Comparison of ENCODE assay signal across 8 cellular contexts in the genomic region with DNA sequence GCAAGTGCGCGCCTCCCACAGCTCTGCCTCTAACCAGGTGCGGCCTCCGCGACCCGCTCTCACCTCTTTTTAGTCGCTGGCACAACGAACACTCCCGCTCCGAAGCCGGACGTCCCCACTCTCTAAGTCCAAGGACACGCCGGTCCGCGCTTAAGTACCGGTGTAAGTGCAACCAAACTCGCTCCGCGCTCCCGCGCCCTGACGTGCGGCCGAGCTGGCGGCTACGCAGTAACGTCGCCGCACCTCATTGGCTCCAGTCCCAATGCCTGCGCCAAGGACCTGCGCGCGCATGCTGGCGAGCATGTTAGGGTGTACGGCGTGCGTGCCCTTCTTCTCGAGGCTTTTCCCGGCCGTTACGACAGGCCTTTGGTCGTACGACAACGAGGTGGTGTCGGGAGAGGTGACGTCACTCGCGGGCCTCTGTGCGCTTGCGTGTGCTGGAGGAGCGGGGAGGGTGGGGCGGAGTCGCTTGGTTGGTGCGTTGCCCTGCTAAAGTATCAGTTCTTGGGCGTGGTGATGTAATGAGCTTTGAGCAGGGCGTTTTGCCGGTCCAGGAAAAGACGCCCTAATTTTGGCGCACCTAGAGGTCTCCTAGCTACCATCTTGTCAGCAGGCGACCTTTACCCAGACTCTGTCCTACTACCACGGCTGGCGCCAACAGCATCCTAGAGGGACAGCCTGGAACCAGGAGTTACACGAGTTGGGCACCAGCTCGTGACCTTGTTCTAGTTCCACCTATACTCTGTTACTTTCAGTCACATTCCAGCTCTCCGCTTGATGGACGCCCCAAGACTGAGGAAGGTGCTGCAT. TPM values are rescaled to one million over a fixed set of nuclear protein-coding genes. Genes with fewer than 3 reads are reported as not detected.
DNase-seq lines count a peak whose midpoint lies in the region; ATAC-seq, FAIRE-seq and TF ChIP-seq lines count a peak whose summit lies in the region.

A gene (minus strand): TSS at position 124 of the 810 bp plus-strand sequence. CDS start 1,141 bp downstream, outside the sequence.

- peak within 1 kb of the TSS; percentile 94 for H3K4me3 ChIP-seq in AG10803 (ENCODE audit: low read length)

- no peak for TF ChIP-seq CTCF in AG10803 (conservative IDR thresholded peaks at IDR 0.05; ENCODE audit: low read length)

- FAIRE-seq in islet of Langerhans (lab: Jason Lieb, UNC) = peak; percentile 72

- ATAC-seq in GM19043 (IDR thresholded peaks at IDR 0.05; ENCODE audit: low read depth, unreplicated experiment) (peak; percentile 89), HG03378 (IDR thresholded peaks at IDR 0.05; ENCODE audit: unreplicated experiment) (peak; percentile 91)

- DNase-seq in AG10803 (ENCODE audit: low read depth) = peak; percentile 100
- DNase-seq in NCI-H460 (ENCODE audit: extremely low read depth, low read depth) = peak; percentile 100
- peak; percentile 98 for DNase-seq in activated CD4-positive, CD25-positive, alpha-beta regulatory T cell treated with anti-CD3 and anti-CD28 coated beads, Interleukin-2, amount 50 U/mL, for 72 hours
- DNase-seq in cerebellar nuclear complex (lab: John Stamatoyannopoulos, UW) = peak; percentile 96 to 97
- DNase-seq in stimulated activated CD4-positive, alpha-beta T cell treated with anti-CD3 and anti-CD28 coated beads, Interleukin-12 subunit alpha, Interleukin-12 subunit beta, amount 100 ng/mL, for 4 hours = peak; percentile 99

RNA-seq across cellular contexts. Expression of the gene that starts here (rescaled TPM):
- 329 and 351 TPM in 2 replicates for total RNA-seq in NCI-H460 (2014; rRNA removed; shearing (Covaris generic))
- 100.0 and 117 TPM in 2 replicates for polyA plus RNA-seq in NCI-H460 (2014; cell fraction: nucleus; rRNA removed)

Comparison
In these comparisons a context has a peak if more than half of its experiments do, and no peak if none do; other contexts are left out.
1. Peak in every context shown above with its lines: DNase-seq, ATAC-seq and H3K4me3 ChIP-seq.